Comparison of ENCODE assay signal across 10 cellular contexts in the genomic region with DNA sequence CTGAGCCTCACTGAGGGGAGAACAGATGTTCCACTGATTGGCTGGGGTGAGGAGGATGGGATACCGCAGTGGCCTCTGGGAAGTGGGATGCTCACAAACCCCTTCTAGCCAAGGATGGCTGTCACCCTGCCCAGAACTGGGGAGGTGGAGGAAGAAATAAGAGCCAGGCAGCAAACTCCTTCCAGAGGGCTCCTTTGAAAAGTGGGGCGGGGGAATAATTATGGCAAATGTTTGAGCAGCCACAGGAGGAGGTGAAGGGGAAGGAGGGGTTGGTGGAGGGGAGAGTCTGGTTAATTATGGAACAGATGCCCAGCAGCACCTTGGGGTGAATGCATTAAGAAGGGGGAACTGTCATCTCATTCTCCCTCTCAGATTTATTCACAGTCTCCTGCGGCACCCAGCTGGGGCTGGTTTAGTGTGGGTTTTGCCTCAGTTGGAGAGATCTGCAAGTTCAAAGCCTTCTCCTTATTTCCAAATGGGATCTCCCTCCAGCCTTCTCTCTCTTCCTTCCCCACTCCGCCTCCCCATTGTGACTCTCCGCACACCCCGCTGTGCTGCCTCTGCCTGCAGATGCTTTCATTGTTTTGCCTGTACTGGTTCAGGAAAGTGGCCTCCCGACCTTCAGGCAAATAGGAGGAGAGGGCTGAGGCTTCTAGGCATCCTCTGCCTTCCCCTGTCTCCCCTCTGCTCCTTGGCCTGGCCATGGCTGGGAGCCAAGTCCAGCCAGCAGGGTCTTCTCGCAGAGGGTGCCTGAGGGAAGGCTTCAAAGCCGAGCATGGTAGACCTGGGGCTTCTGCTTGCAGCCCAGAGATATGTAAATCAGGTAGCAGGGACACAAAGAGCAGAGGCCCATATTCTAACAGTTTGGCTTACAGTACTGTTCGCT.
A peak's percentile ranks its signal among the peaks of the same experiment; 100 is the strongest.
DNase-seq lines count a peak whose midpoint lies in the region; ATAC-seq, FAIRE-seq and TF ChIP-seq lines count a peak whose summit lies in the region.
"Had no signal": no experiment of that assay in that cellular context is flagged by ENCODE, and none has a peak within 500 bp of the region (broad histone marks: within the 10 kb centered on the region; RNA-seq: fewer than 3 reads in every experiment).

No MANE protein-coding gene starts in this region.

- no peaks in the 10 kb centered on the region for H3K9me3 Mint-ChIP-seq in endodermal cell
- H3K9me3 Mint-ChIP-seq in activated naive CD4-positive, alpha-beta T cell treated with anti-CD3 and anti-CD28 coated beads for 36 hours: no peaks in the 10 kb centered on the region

- H3K27me3 ChIP-seq in endodermal cell (ENCODE audit: control insufficient read depth, insufficient read depth, low read length, poor library complexity, severe bottlenecking) (no peaks in the 10 kb centered on the region), pancreas (no peaks in the 10 kb centered on the region)
- H3K27me3 ChIP-seq: ovary had no signal

- no peaks in the 10 kb centered on the region for H3K27me3 Mint-ChIP-seq in endodermal cell (ENCODE audit: insufficient read depth)
- peaks cover 14% of the 10 kb centered on the region for H3K27me3 Mint-ChIP-seq in activated naive CD4-positive, alpha-beta T cell treated with anti-CD3 and anti-CD28 coated beads for 36 hours (ENCODE audit: low read depth)

- CTCF ChIA-PET in activated naive CD4-positive, alpha-beta T cell treated with anti-CD3 and anti-CD28 coated beads for 36 hours (lab: Charles Lee): no interaction called here

- peak overlapping the region; percentile 83 for H3K27ac ChIP-seq in endodermal cell (ENCODE audit: low read depth, low read length)
- H3K27ac ChIP-seq in pancreas: no peak overlapping the region
- H3K27ac ChIP-seq: ovary had no signal

- intact Hi-C loops in lower leg skin (cut with DNase I; ENCODE audit: low total_unique reads) (no loop called here), pancreas (cut with DNase I) (no loop called here)
- intact Hi-C loops in activated naive CD4-positive, alpha-beta T cell treated with anti-CD3 and anti-CD28 coated beads for 36 hours (cut with micrococcal nuclease): no loop called here

- FAIRE-seq in pancreas (lab: Jason Lieb, UNC): no peak

- H3K4me3 ChIP-seq in endodermal cell (ENCODE audit: low read length) (peak overlapping the region; percentile 41), lower leg skin (ENCODE audit: low read depth, poor library complexity, severe bottlenecking) (no peak overlapping the region), pancreas (no peak overlapping the region)
- H3K4me3 ChIP-seq: ovary had no signal

- H3K4me1 ChIP-seq in endodermal cell (ENCODE audit: control insufficient read depth, insufficient read depth, low read length) (peaks cover 32% of the 10 kb centered on the region), pancreas (no peaks in the 10 kb centered on the region)

- H3K9me3 ChIP-seq in endodermal cell (ENCODE audit: control insufficient read depth, low read length) (no peaks in the 10 kb centered on the region), pancreas (no peaks in the 10 kb centered on the region)
- H3K9me3 ChIP-seq: ovary had no signal

- peak overlapping the region; percentile 48 for H3K27ac Mint-ChIP-seq in endodermal cell
- no peak overlapping the region for H3K27ac Mint-ChIP-seq in activated naive CD4-positive, alpha-beta T cell treated with anti-CD3 and anti-CD28 coated beads for 36 hours

- no peak for TF ChIP-seq POLR2A in lower leg skin (IDR thresholded peaks at IDR 0.05)

- TF ChIP-seq CTCF in endodermal cell (conservative IDR thresholded peaks at IDR 0.05): no peak
- TF ChIP-seq CTCF in lower leg skin (IDR thresholded peaks at IDR 0.05): no peak
- no peak for TF ChIP-seq CTCF in pancreas (IDR thresholded peaks at IDR 0.05)

- WGBS in endodermal cell (ENCODE audit: insufficient coverage in 1 of 2, insufficient read length in 1 of 2), 2 experiments: 25 to 46% methylated on average over 4 to 10 of the region's 10 CpGs
- 45% methylated on average over 10 of the region's 10 CpGs for WGBS in lower leg skin, 2 donors
- 58 to 64% methylated on average over 10 of the region's 10 CpGs for WGBS in pancreas, 2 donors

- ATAC-seq in GM18519 (IDR thresholded peaks at IDR 0.05; ENCODE audit: low FRiP score, unreplicated experiment) (peak; percentile 68), GM21723 (IDR thresholded peaks at IDR 0.05; ENCODE audit: unreplicated experiment) (peak; percentile 73), HG03439 (IDR thresholded peaks at IDR 0.05; ENCODE audit: unreplicated experiment) (peak; percentile 67), pancreas (no peak)
- ATAC-seq: HCT116 had no signal

- no peaks in the 10 kb centered on the region for H3K36me3 Mint-ChIP-seq in endodermal cell (ENCODE audit: low read depth)
- H3K36me3 Mint-ChIP-seq in activated naive CD4-positive, alpha-beta T cell treated with anti-CD3 and anti-CD28 coated beads for 36 hours (ENCODE audit: low read depth): no peaks in the 10 kb centered on the region

- H3K36me3 ChIP-seq in endodermal cell (ENCODE audit: control insufficient read depth, insufficient read depth, low read length) (no peaks in the 10 kb centered on the region), pancreas (no peaks in the 10 kb centered on the region)
- H3K36me3 ChIP-seq: ovary had no signal

- H3K4me1 Mint-ChIP-seq in endodermal cell: peaks cover 56% of the 10 kb centered on the region
- H3K4me1 Mint-ChIP-seq in activated naive CD4-positive, alpha-beta T cell treated with anti-CD3 and anti-CD28 coated beads for 36 hours (ENCODE audit: low read depth): no peaks in the 10 kb centered on the region

- no peak overlapping the region for H3K4me3 Mint-ChIP-seq in endodermal cell
- no peak overlapping the region for H3K4me3 Mint-ChIP-seq in activated naive CD4-positive, alpha-beta T cell treated with anti-CD3 and anti-CD28 coated beads for 36 hours

- H3K9ac ChIP-seq in endodermal cell (ENCODE audit: extremely low read depth, low read length, poor library complexity, severe bottlenecking): no peak overlapping the region

- DNase-seq in endodermal cell (peak; percentile 96), lower leg skin (ENCODE audit: low spot score in 2 of 2) (no peak), pancreas (no peak)
- DNase-seq in NK-92 treated with Interleukin-12 subunit alpha and Interleukin-12 subunit beta, amount 100 ng/mL, for 24 hours (lab: John Stamatoyannopoulos, UW): no peak
- no peak for DNase-seq in activated naive CD4-positive, alpha-beta T cell treated with anti-CD3 and anti-CD28 coated beads for 36 hours
- DNase-seq: ovary had no signal

Comparison
In these comparisons a context has a peak if more than half of its experiments do, and no peak if none do; other contexts are left out.
1. ATAC-seq: peak in GM18519 (single experiment), GM21723 (single experiment) and HG03439 (single experiment); none in pancreas (0 of 4).